In genomic region chr2:206693399-206694137, GRCh38 we compare ENCODE assay signal across 8 cellular contexts. TPM values are rescaled to one million over a fixed set of nuclear protein-coding genes. Genes with fewer than 3 reads are reported as not detected.
DNase-seq lines count a peak whose midpoint lies in the region; ATAC-seq and TF ChIP-seq lines count a peak whose summit lies in the region.

No MANE protein-coding gene starts in this region.

- no peak overlapping the region for H3K9ac ChIP-seq in OCI-LY1 (ENCODE audit: low read length)

- intact Hi-C loops in CD8-positive, alpha-beta T cell (cut with DNase I, micrococcal nuclease) = loop anchor here (1.0 to 10.0 kb wide), 8 partner anchors 87 to 1379 kb away; no protein-coding TSS in a partner anchor

- CTCF ChIA-PET in CD8-positive, alpha-beta T cell (lab: Charles Lee) = interaction anchor here (1.3 to 1.9 kb wide), 3 partner anchors 107 to 1379 kb away, joined by 5 to 8 read pairs (median 6); no protein-coding TSS in a partner anchor

- no peaks in the 10 kb centered on the region for H3K79me2 ChIP-seq in OCI-LY1 (ENCODE audit: insufficient read depth, low read length)

- no peak overlapping the region for H3K27ac ChIP-seq in CD8-positive, alpha-beta T cell (ENCODE audit: low read depth, low read length)
- H3K27ac ChIP-seq in OCI-LY1 (ENCODE audit: low read depth, low read length, poor library complexity, severe bottlenecking) = no peak overlapping the region

- H3K9me2 ChIP-seq in OCI-LY1 (ENCODE audit: low read depth, low read length) = no peaks in the 10 kb centered on the region

- H3K4me1 ChIP-seq in CD8-positive, alpha-beta T cell (ENCODE audit: insufficient read depth, low read length) = no peaks in the 10 kb centered on the region
- H3K4me1 ChIP-seq in OCI-LY1 (ENCODE audit: insufficient read depth, low read length, severe bottlenecking) = no peaks in the 10 kb centered on the region

- peak; percentile 69 for TF ChIP-seq CTCF in CD8-positive, alpha-beta T cell (IDR thresholded peaks at IDR 0.05)
- TF ChIP-seq CTCF in OCI-LY1 (IDR thresholded peaks at IDR 0.05; ENCODE audit: low read length) (peak; percentile 66; the same call in 1 of the 2 replicates), brain (conservative IDR thresholded peaks at IDR 0.05) (peak; percentile 79 to 84)

- POLR2A ChIA-PET in CD8-positive, alpha-beta T cell (lab: Charles Lee) = no interaction called here

- no peaks in the 10 kb centered on the region for H3K36me3 Mint-ChIP-seq in CD8-positive, alpha-beta T cell
- H3K36me3 Mint-ChIP-seq in brain = no peaks in the 10 kb centered on the region

- peak in 4 of 7 experiments; percentile 6 to 34 (median 19) for DNase-seq in CD8-positive, alpha-beta T cell
- peak; percentile 29 for DNase-seq in HuH-7 (ENCODE audit: low spot score)
- DNase-seq in inferior parietal cortex (ENCODE audit: extremely low spot score) = peak; percentile 87
- DNase-seq in stimulated activated CD8-positive, alpha-beta memory T cell treated with anti-CD3 and anti-CD28 coated beads, Interleukin-12 subunit alpha, Interleukin-12 subunit beta, amount 100 ng/mL, for 1 hour (ENCODE audit: low read depth) = peak; percentile 12

- peaks cover 3% of the 10 kb centered on the region for H3K4me1 Mint-ChIP-seq in CD8-positive, alpha-beta T cell (ENCODE audit: low read depth)
- no peaks in the 10 kb centered on the region for H3K4me1 Mint-ChIP-seq in brain

- no peak overlapping the region for H2AFZ ChIP-seq in OCI-LY1 (ENCODE audit: low read length)

- no peaks in the 10 kb centered on the region for H3K9me3 Mint-ChIP-seq in CD8-positive, alpha-beta T cell
- H3K9me3 Mint-ChIP-seq in brain = no peaks in the 10 kb centered on the region

- no peaks in the 10 kb centered on the region for H3K27me3 ChIP-seq in CD8-positive, alpha-beta T cell (ENCODE audit: insufficient read depth, low read length)
- no peaks in the 10 kb centered on the region for H3K27me3 ChIP-seq in OCI-LY1 (ENCODE audit: insufficient read depth, low read length)

- no peak overlapping the region for H3K4me3 ChIP-seq in CD8-positive, alpha-beta T cell (ENCODE audit: low read depth, low read length)
- no peak overlapping the region for H3K4me3 ChIP-seq in OCI-LY1 (ENCODE audit: low read depth, low read length, poor library complexity, severe bottlenecking)

- H3K9me3 ChIP-seq in CD8-positive, alpha-beta T cell (ENCODE audit: low read length) = no peaks in the 10 kb centered on the region
- H3K9me3 ChIP-seq in OCI-LY1 (ENCODE audit: low read length) = no peaks in the 10 kb centered on the region

- no peak overlapping the region for H3K27ac Mint-ChIP-seq in CD8-positive, alpha-beta T cell
- no peak overlapping the region for H3K27ac Mint-ChIP-seq in brain

- no peak overlapping the region for H3K4me3 Mint-ChIP-seq in CD8-positive, alpha-beta T cell
- H3K4me3 Mint-ChIP-seq in brain = no peak overlapping the region

- no peaks in the 10 kb centered on the region for H3K36me3 ChIP-seq in CD8-positive, alpha-beta T cell (ENCODE audit: insufficient read depth, low read length)
- H3K36me3 ChIP-seq in OCI-LY1 (ENCODE audit: insufficient read depth, low read length) = no peaks in the 10 kb centered on the region

- no peaks in the 10 kb centered on the region for H4K20me1 ChIP-seq in OCI-LY1 (ENCODE audit: insufficient read depth, low read length)

- H3F3A ChIP-seq in OCI-LY1 (ENCODE audit: insufficient read depth, low read length) = no peaks in the 10 kb centered on the region

- no peaks in the 10 kb centered on the region for H3K27me3 Mint-ChIP-seq in CD8-positive, alpha-beta T cell (ENCODE audit: low read depth)
- no peaks in the 10 kb centered on the region for H3K27me3 Mint-ChIP-seq in brain

- H3K4me2 ChIP-seq in OCI-LY1 (ENCODE audit: low read length) = no peak overlapping the region

- no peak for ATAC-seq in CD8-positive, alpha-beta T cell
- ATAC-seq in GM18858 (IDR thresholded peaks at IDR 0.05; ENCODE audit: unreplicated experiment) (peak; percentile 73), HG03457 (IDR thresholded peaks at IDR 0.05; ENCODE audit: unreplicated experiment) (no peak)

RNA-seq across cellular contexts. Expression of gene DYTN, which starts 24.6 kb away (rescaled TPM):
- total RNA-seq in CD8-positive, alpha-beta T cell = not detected
- not detected for polyA plus RNA-seq in brain (ENCODE audit: insufficient read depth, low read depth, low replicate concordance)

RNA-seq across cellular contexts. Expression of gene FAM237A, which starts 51.3 kb away (rescaled TPM):
- total RNA-seq in CD8-positive, alpha-beta T cell = not detected
- polyA plus RNA-seq in brain (ENCODE audit: insufficient read depth, low read depth, low replicate concordance) = not detected

Comparison
In these comparisons a context has a peak if more than half of its experiments do, and no peak if none do; other contexts are left out.
1. DNase-seq: peak in every context shown above with its lines; median percentile 87 in inferior parietal cortex; 29 in HuH-7; 19 in CD8-positive, alpha-beta T cell; 12 in stimulated activated CD8-positive, alpha-beta memory T cell treated with anti-CD3 and anti-CD28 coated beads, Interleukin-12 subunit alpha, Interleukin-12 subunit beta, amount 100 ng/mL, for 1 hour.